8 cellular contexts compared by ENCODE assay signal in genomic region chr7:94510582-94511456, GRCh38. TPM values are rescaled to one million over a fixed set of nuclear protein-coding genes. Genes with fewer than 3 reads are reported as not detected.
DNase-seq lines count a peak whose midpoint lies in the region; ATAC-seq, FAIRE-seq and TF ChIP-seq lines count a peak whose summit lies in the region.

No MANE protein-coding gene starts in this region.

- POLR2A ChIA-PET in HEK293 (lab: Yijun Ruan, JAX) = no interaction called here

- H3K9me3 ChIP-seq in HEK293 (ENCODE audit: control insufficient read depth, insufficient read depth, low read depth, low read length) = no peaks in the 10 kb centered on the region
- H3K9me3 ChIP-seq in kidney (ENCODE audit: control insufficient read depth in 1 of 2, low read length in 2 of 2) = no peaks in the 10 kb centered on the region

- CTCF ChIA-PET in HEK293 (lab: Yijun Ruan, JAX) = no interaction called here

- no peaks in the 10 kb centered on the region for H3K36me3 ChIP-seq in HEK293 (ENCODE audit: control insufficient read depth in 2 of 2, insufficient read depth in 1 of 2, low read length in 2 of 2)
- H3K36me3 ChIP-seq in kidney (ENCODE audit: control insufficient read depth in 1 of 2, insufficient read depth in 2 of 2, low read length in 2 of 2) = no peaks in the 10 kb centered on the region

- TF ChIP-seq CTCF in HEK293 (tag by site-specific recombination; IDR thresholded peaks at IDR 0.05) (no peak), kidney (IDR thresholded peaks at IDR 0.05; ENCODE audit: borderline replicate concordance, extremely low read depth, insufficient read depth) (no peak)

- intact Hi-C loops in kidney (cut with DNase I) = no loop called here

- DNase-seq in MV-4-11 (lab: John Stamatoyannopoulos, UW) (peak; percentile 14), T-helper 2 cell (peak in 3 of 5 experiments; percentile 4 to 82 (median 58)), caudate nucleus (lab: John Stamatoyannopoulos, UW) (peak in 46 of 61 donors; percentile 4 to 72 (median 42)), kidney (no peak)
- DNase-seq in stimulated activated CD4-positive, alpha-beta T cell treated with anti-CD3 and anti-CD28 coated beads, Interleukin-12 subunit alpha, Interleukin-12 subunit beta, amount 100 ng/mL, for 24 hours (ENCODE audit: low read depth in 2 of 2) = peak; percentile 3 to 12

- peak overlapping the region; percentile 97 for H3K27ac ChIP-seq in HEK293 (ENCODE audit: extremely low read depth, low read depth, low read length)
- peak overlapping the region; percentile 96 for H3K27ac ChIP-seq in caudate nucleus (ENCODE audit: low read depth, low read length)
- peak overlapping the region; percentile 96 for H3K27ac ChIP-seq in kidney (ENCODE audit: low read depth in 2 of 2, low read length in 2 of 2)

- H3K4me1 ChIP-seq in HEK293 (ENCODE audit: control insufficient read depth, insufficient read depth, low read length) (peaks cover 26% of the 10 kb centered on the region), kidney (ENCODE audit: control insufficient read depth in 1 of 2, insufficient read depth in 1 of 2, low read depth in 1 of 2, low read length in 2 of 2) (peaks cover 2 to 9% of the 10 kb centered on the region in 2 donors)

- H3K4me3 ChIP-seq in GM08714 (ENCODE audit: low read length) (peak overlapping the region; percentile 85), HEK293 (ENCODE audit: low read depth, low read length) (peak overlapping the region; percentile 81), kidney (ENCODE audit: low read length in 2 of 2) (peak overlapping the region; percentile 63 to 82)

- no peak for ATAC-seq in HG03097 (IDR thresholded peaks at IDR 0.05; ENCODE audit: low FRiP score, unreplicated experiment)

- FAIRE-seq in kidney (lab: Jason Lieb, UNC) = no peak

- peak overlapping the region; percentile 78 to 83 for H3K9ac ChIP-seq in kidney (ENCODE audit: low read length in 2 of 2)

TF ChIP-seq in HEK293, 187 proteins besides CTCF, POLR2A, EP300 and RAD21 (continues in another document):
- TF ChIP-seq ZNF366 (tag by site-specific recombination; conservative IDR thresholded peaks at IDR 0.05) = peak; percentile 45; the same call in 1 of the 2 replicates
- TF ChIP-seq ZBTB8A (tag by site-specific recombination; IDR thresholded peaks at IDR 0.05) = peak; percentile 98
- TF ChIP-seq GLIS1 (tag by site-specific recombination; IDR thresholded peaks at IDR 0.05) = peak; percentile 6; the same call in 1 of the 2 replicates
- no peak for TF ChIP-seq ZNF558 (tag by site-specific recombination; IDR thresholded peaks at IDR 0.05)
- TF ChIP-seq, protein P1, sequence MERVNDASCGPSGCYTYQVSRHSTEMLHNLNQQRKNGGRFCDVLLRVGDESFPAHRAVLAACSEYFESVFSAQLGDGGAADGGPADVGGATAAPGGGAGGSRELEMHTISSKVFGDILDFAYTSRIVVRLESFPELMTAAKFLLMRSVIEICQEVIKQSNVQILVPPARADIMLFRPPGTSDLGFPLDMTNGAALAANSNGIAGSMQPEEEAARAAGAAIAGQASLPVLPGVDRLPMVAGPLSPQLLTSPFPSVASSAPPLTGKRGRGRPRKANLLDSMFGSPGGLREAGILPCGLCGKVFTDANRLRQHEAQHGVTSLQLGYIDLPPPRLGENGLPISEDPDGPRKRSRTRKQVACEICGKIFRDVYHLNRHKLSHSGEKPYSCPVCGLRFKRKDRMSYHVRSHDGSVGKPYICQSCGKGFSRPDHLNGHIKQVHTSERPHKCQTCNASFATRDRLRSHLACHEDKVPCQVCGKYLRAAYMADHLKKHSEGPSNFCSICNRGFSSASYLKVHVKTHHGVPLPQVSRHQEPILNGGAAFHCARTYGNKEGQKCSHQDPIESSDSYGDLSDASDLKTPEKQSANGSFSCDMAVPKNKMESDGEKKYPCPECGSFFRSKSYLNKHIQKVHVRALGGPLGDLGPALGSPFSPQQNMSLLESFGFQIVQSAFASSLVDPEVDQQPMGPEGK (tag by site-specific recombination; IDR thresholded peaks at IDR 0.05) = peak; percentile 29
- TF ChIP-seq PRDM1 (tag by site-specific recombination; IDR thresholded peaks at IDR 0.05) = 0 out of 2 replicates have a peak, but pooled peaks have one; percentile 11
- TF ChIP-seq KLF9 (tag by site-specific recombination; IDR thresholded peaks at IDR 0.05; ENCODE audit: low read depth) = no peak
- TF ChIP-seq ZNF2 (tag by site-specific recombination; IDR thresholded peaks at IDR 0.05) = no peak
- no peak for TF ChIP-seq ZNF354C (tag by site-specific recombination; IDR thresholded peaks at IDR 0.05; ENCODE audit: borderline replicate concordance, low read depth)
- TF ChIP-seq ZFP69B (tag by site-specific recombination; IDR thresholded peaks at IDR 0.05) = 0 out of 2 replicates have a peak, but pooled peaks have one; percentile 5
- TF ChIP-seq EGR2 (tag by site-specific recombination; IDR thresholded peaks at IDR 0.05; ENCODE audit: low read depth) = peak; percentile 61
- no peak for TF ChIP-seq GFI1B (tag by site-specific recombination; IDR thresholded peaks at IDR 0.05)
- TF ChIP-seq ZFHX2 (tag by site-specific recombination; conservative IDR thresholded peaks at IDR 0.05) = peak; percentile 69
- peak; percentile 4; the same call in 1 of the 2 replicates for TF ChIP-seq FEZF1 (tag by site-specific recombination; IDR thresholded peaks at IDR 0.05)
- TF ChIP-seq, protein P2, sequence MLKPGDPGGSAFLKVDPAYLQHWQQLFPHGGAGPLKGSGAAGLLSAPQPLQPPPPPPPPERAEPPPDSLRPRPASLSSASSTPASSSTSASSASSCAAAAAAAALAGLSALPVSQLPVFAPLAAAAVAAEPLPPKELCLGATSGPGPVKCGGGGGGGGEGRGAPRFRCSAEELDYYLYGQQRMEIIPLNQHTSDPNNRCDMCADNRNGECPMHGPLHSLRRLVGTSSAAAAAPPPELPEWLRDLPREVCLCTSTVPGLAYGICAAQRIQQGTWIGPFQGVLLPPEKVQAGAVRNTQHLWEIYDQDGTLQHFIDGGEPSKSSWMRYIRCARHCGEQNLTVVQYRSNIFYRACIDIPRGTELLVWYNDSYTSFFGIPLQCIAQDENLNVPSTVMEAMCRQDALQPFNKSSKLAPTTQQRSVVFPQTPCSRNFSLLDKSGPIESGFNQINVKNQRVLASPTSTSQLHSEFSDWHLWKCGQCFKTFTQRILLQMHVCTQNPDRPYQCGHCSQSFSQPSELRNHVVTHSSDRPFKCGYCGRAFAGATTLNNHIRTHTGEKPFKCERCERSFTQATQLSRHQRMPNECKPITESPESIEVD (tag by site-specific recombination; IDR thresholded peaks at IDR 0.05) = peak; percentile 60
- TF ChIP-seq, protein P3, sequence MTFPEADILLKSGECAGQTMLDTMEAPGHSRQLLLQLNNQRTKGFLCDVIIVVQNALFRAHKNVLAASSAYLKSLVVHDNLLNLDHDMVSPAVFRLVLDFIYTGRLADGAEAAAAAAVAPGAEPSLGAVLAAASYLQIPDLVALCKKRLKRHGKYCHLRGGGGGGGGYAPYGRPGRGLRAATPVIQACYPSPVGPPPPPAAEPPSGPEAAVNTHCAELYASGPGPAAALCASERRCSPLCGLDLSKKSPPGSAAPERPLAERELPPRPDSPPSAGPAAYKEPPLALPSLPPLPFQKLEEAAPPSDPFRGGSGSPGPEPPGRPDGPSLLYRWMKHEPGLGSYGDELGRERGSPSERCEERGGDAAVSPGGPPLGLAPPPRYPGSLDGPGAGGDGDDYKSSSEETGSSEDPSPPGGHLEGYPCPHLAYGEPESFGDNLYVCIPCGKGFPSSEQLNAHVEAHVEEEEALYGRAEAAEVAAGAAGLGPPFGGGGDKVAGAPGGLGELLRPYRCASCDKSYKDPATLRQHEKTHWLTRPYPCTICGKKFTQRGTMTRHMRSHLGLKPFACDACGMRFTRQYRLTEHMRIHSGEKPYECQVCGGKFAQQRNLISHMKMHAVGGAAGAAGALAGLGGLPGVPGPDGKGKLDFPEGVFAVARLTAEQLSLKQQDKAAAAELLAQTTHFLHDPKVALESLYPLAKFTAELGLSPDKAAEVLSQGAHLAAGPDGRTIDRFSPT (tag by site-specific recombination; IDR thresholded peaks at IDR 0.05) = peak; percentile 70
- TF ChIP-seq, protein P4, sequence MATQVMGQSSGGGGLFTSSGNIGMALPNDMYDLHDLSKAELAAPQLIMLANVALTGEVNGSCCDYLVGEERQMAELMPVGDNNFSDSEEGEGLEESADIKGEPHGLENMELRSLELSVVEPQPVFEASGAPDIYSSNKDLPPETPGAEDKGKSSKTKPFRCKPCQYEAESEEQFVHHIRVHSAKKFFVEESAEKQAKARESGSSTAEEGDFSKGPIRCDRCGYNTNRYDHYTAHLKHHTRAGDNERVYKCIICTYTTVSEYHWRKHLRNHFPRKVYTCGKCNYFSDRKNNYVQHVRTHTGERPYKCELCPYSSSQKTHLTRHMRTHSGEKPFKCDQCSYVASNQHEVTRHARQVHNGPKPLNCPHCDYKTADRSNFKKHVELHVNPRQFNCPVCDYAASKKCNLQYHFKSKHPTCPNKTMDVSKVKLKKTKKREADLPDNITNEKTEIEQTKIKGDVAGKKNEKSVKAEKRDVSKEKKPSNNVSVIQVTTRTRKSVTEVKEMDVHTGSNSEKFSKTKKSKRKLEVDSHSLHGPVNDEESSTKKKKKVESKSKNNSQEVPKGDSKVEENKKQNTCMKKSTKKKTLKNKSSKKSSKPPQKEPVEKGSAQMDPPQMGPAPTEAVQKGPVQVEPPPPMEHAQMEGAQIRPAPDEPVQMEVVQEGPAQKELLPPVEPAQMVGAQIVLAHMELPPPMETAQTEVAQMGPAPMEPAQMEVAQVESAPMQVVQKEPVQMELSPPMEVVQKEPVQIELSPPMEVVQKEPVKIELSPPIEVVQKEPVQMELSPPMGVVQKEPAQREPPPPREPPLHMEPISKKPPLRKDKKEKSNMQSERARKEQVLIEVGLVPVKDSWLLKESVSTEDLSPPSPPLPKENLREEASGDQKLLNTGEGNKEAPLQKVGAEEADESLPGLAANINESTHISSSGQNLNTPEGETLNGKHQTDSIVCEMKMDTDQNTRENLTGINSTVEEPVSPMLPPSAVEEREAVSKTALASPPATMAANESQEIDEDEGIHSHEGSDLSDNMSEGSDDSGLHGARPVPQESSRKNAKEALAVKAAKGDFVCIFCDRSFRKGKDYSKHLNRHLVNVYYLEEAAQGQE (tag by site-specific recombination; IDR thresholded peaks at IDR 0.05) = peak; percentile 97
- no peak for TF ChIP-seq ZNF19 (tag by site-specific recombination; IDR thresholded peaks at IDR 0.05; ENCODE audit: low read depth)
- no peak for TF ChIP-seq YY1 (tag by site-specific recombination; IDR thresholded peaks at IDR 0.05)
- no peak for TF ChIP-seq WT1 (tag by site-specific recombination; IDR thresholded peaks at IDR 0.05)
- TF ChIP-seq ZNF629 (tag by site-specific recombination; IDR thresholded peaks at IDR 0.05) = no peak
- TF ChIP-seq ZNF416 (tag by site-specific recombination; IDR thresholded peaks at IDR 0.05) = no peak

RNA-seq across cellular contexts. Expression of gene CASD1, which starts 1.2 kb away (rescaled TPM):
- 22.8 TPM for total RNA-seq in kidney
- 10.8 TPM for polyA plus RNA-seq in kidney (ENCODE audit: insufficient read depth, low read depth, low replicate concordance)
